29 cellular contexts compared by ENCODE assay signal in the genomic region with DNA sequence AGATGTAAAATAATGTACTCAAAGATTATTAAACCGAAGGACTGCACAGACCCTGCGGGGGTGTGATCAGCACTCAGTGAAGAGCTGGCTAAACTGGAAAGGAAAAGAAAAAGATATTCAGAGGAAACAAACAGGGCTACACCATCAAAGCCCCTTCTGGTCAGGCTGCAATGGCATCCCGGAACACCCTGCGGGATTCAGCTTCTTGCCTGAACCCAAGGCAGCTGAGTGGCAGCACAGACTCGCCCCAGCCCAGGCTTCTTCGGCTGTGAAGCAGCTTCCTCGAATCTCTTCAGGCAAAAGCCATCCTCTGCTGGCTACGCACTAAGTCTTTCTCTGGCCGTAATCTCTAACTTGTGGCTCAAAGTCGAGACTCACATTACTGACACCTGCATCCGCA.
"Had no signal": no experiment of that assay in that cellular context is flagged by ENCODE, and none has a peak within 500 bp of the region (broad histone marks: within the 10 kb centered on the region; RNA-seq: fewer than 3 reads in every experiment).

No MANE protein-coding gene starts in this region.

- H3K4me3 ChIP-seq: hepatocyte, left ventricle myocardium inferior, lung, pancreas, prostate gland, testis, thyroid gland, transverse colon, upper lobe of left lung, vagina had no signal

- H3K9me3 ChIP-seq: pancreas, prostate gland, testis, thyroid gland, upper lobe of left lung, vagina had no signal

- H2AFZ ChIP-seq: hepatocyte had no signal

- H3K4me3 Mint-ChIP-seq: mesothelial cell of epicardium; naive B cell; natural killer cell; nephron progenitor cell; stimulated activated memory B cell treated with anti-CD40 and anti-IgM and Interleukin-4, amounts not matched to agents 10 μg/mL and 1 μg/mL and 100 μg/mL, for 72 hours; stimulated activated naive CD8-positive, alpha-beta T cell treated with anti-CD3 and anti-CD28 coated beads, Interleukin-15, amount 100 ng/mL, for 72 hours had no signal

- H3K36me3 ChIP-seq: left ventricle myocardium inferior, pancreas, prostate gland, thyroid gland, transverse colon, upper lobe of left lung, vagina had no signal

- H3K4me1 ChIP-seq: left ventricle myocardium inferior, pancreas, prostate gland, testis, thyroid gland, transverse colon, upper lobe of left lung, vagina had no signal

- H3K4me2 ChIP-seq: hepatocyte had no signal

- H3K27me3 ChIP-seq: pancreas, testis, thyroid gland, upper lobe of left lung, vagina had no signal

- DNase-seq: islet precursor cell; left ventricle myocardium inferior; mesendoderm; naive B cell; natural killer cell; nephron progenitor cell; nucleus accumbens; retina; right cardiac atrium; small intestine; stimulated activated CD4-positive, alpha-beta T cell treated with anti-CD3 and anti-CD28 coated beads, Interleukin-1b, Interleukin-23, amount 100 ng/mL, for 48 hours; stimulated activated CD4-positive, alpha-beta T cell treated with anti-CD3 and anti-CD28 coated beads, Interleukin-2, amount 100 ng/mL, for 48 hours; stimulated activated CD4-positive, alpha-beta T cell treated with anti-CD3 and anti-CD28 coated beads, Interleukin-4, amount 100 ng/mL, for 4 hours; stimulated activated CD8-positive, alpha-beta memory T cell treated with anti-CD3 and anti-CD28 coated beads, Interleukin-4, amount 100 ng/mL, for 48 hours; stimulated activated naive CD4-positive, alpha-beta T cell treated with Interleukin-2 at 50 U/mL for 16 hours; stimulated activated naive CD8-positive, alpha-beta T cell treated with anti-CD3 and anti-CD28 coated beads, Interleukin-15, amount 100 ng/mL, for 72 hours; substantia nigra; testis; thyroid gland; transverse colon; upper lobe of left lung had no signal

- H3K27ac Mint-ChIP-seq: mesothelial cell of epicardium; naive B cell; natural killer cell; nephron progenitor cell; stimulated activated memory B cell treated with anti-CD40 and anti-IgM and Interleukin-4, amounts not matched to agents 10 μg/mL and 1 μg/mL and 100 μg/mL, for 72 hours; stimulated activated naive CD8-positive, alpha-beta T cell treated with anti-CD3 and anti-CD28 coated beads, Interleukin-15, amount 100 ng/mL, for 72 hours had no signal

- H3K79me2 ChIP-seq: hepatocyte had no signal

- H3K36me3 Mint-ChIP-seq: mesothelial cell of epicardium; naive B cell; natural killer cell; stimulated activated memory B cell treated with anti-CD40 and anti-IgM and Interleukin-4, amounts not matched to agents 10 μg/mL and 1 μg/mL and 100 μg/mL, for 72 hours had no signal

- H3K4me1 Mint-ChIP-seq: mesothelial cell of epicardium; naive B cell; natural killer cell; nephron progenitor cell; stimulated activated memory B cell treated with anti-CD40 and anti-IgM and Interleukin-4, amounts not matched to agents 10 μg/mL and 1 μg/mL and 100 μg/mL, for 72 hours; stimulated activated naive CD8-positive, alpha-beta T cell treated with anti-CD3 and anti-CD28 coated beads, Interleukin-15, amount 100 ng/mL, for 72 hours had no signal

- ATAC-seq: natural killer cell; pancreas; right cardiac atrium; sciatic nerve; stimulated activated memory B cell treated with anti-CD40 and anti-IgM and Interleukin-4, amounts not matched to agents 10 μg/mL and 1 μg/mL and 100 μg/mL, for 72 hours; stimulated activated naive CD8-positive, alpha-beta T cell treated with anti-CD3 and anti-CD28 coated beads, Interleukin-15, amount 100 ng/mL, for 72 hours had no signal

- H3K27ac ChIP-seq: hepatocyte, left ventricle myocardium inferior, pancreas, prostate gland, testis, thyroid gland, transverse colon, upper lobe of left lung, vagina had no signal
